In genomic region chr2:231786917-231787292, GRCh38 we compare ENCODE assay signal across 8 cellular contexts. TPM values are rescaled to one million over a fixed set of nuclear protein-coding genes. Genes with fewer than 3 reads are reported as not detected.
DNase-seq lines count a peak whose midpoint lies in the region; TF ChIP-seq lines count a peak whose summit lies in the region.

No MANE protein-coding gene starts in this region.

- H3K4me3 ChIP-seq in GM08714 (ENCODE audit: low read length) (peak overlapping the region; percentile 93), SJCRH30 (peak overlapping the region; percentile 93), fibroblast of mammary gland (ENCODE audit: control insufficient read depth, low read depth, low read length) (peak overlapping the region; percentile 88), retinal pigment epithelial cell (ENCODE audit: low read length) (peak overlapping the region; percentile 88)

- DNase-seq in SJCRH30, result no peak
- DNase-seq in fibroblast of mammary gland (ENCODE audit: low read depth), result no peak
- no peak for DNase-seq in retinal pigment epithelial cell (ENCODE audit: low read depth)
- DNase-seq in NCI-H146 (lab: John Stamatoyannopoulos, UW), result no peak
- no peak for DNase-seq in mesenteric fat pad (ENCODE audit: low spot score)
- DNase-seq in COLO668 (lab: John Stamatoyannopoulos, UW; ENCODE audit: unreplicated experiment), result no peak
- DNase-seq in HuH-7 (ENCODE audit: low spot score), result no peak

- TF ChIP-seq CTCF in fibroblast of mammary gland (conservative IDR thresholded peaks at IDR 0.05; ENCODE audit: control insufficient read depth, insufficient read depth, low read depth, low read length), result no peak
- no peak for TF ChIP-seq CTCF in retinal pigment epithelial cell (conservative IDR thresholded peaks at IDR 0.05; ENCODE audit: low read depth, low read length)

- peaks cover 22% of the 10 kb centered on the region for H3K36me3 ChIP-seq in SJCRH30

- H3K9me3 ChIP-seq in SJCRH30 (replicated peaks), result no peaks in the 10 kb centered on the region

- no peaks in the 10 kb centered on the region for H3K27me3 ChIP-seq in SJCRH30

- no peak overlapping the region; the same call in 1 of the 2 replicates for H3K27ac ChIP-seq in SJCRH30

- peaks cover 10% of the 10 kb centered on the region; the same call in 1 of the 2 replicates for H3K4me1 ChIP-seq in SJCRH30

RNA-seq across cellular contexts. Expression of gene COPS7B, which starts 0.7 kb away (rescaled TPM):
- total RNA-seq in SJCRH30 (2014; rRNA removed; shearing (Covaris generic)), result 42.9 and 45.9 TPM in 2 replicates
- total RNA-seq in mesenteric fat pad, result 21.3 TPM

RNA-seq across cellular contexts. Expression of gene PDE6D, which starts 5.8 kb away (rescaled TPM):
- total RNA-seq in SJCRH30 (2014; rRNA removed; shearing (Covaris generic)), result 18.3 and 20.0 TPM in 2 replicates
- total RNA-seq in mesenteric fat pad, result 21.8 TPM
